Comparison of ENCODE assay signal across 15 cellular contexts in the genomic region with DNA sequence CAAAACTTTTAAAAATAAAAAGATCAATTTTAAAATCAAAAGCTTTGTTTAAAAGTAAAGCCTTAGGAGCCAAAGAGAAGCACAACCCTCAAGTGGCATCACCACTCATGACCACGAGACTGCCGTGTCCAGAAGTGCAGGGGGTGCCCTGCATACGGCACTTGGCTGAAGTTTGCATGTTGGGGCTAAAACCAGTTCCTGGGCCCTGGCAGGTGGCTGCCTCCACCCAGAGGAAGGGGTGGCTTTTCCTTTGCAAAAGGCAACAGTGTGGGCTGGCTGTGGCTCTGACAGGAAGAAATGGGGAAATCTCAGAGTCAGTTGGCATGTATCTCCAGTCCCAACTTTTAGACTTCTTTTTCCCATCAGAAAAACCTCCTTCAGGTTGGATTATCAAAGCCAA. TPM values are rescaled to one million over a fixed set of nuclear protein-coding genes. Genes with fewer than 3 reads are reported as not detected.
DNase-seq lines count a peak whose midpoint lies in the region; ATAC-seq and TF ChIP-seq lines count a peak whose summit lies in the region.
"Had no signal": no experiment of that assay in that cellular context is flagged by ENCODE, and none has a peak within 500 bp of the region (broad histone marks: within the 10 kb centered on the region; RNA-seq: fewer than 3 reads in every experiment).

No MANE protein-coding gene starts in this region.

- TF ChIP-seq POLR2A in esophagus squamous epithelium (IDR thresholded peaks at IDR 0.05) (no peak), transverse colon (IDR thresholded peaks at IDR 0.05) (no peak)

- H3K4me3 Mint-ChIP-seq in T-helper 17 cell (peak overlapping the region; percentile 91), mesothelial cell of epicardium (no peak overlapping the region)
- H3K4me3 Mint-ChIP-seq: brain had no signal

- H3K27ac Mint-ChIP-seq in T-helper 17 cell (peak overlapping the region; percentile 99), mesothelial cell of epicardium (no peak overlapping the region)

- no peak for TF ChIP-seq EP300 in transverse colon (IDR thresholded peaks at IDR 0.05; ENCODE audit: low read depth)

- peaks cover 69% of the 10 kb centered on the region for H3K4me1 Mint-ChIP-seq in T-helper 17 cell
- H3K4me1 Mint-ChIP-seq in mesothelial cell of epicardium = no peaks in the 10 kb centered on the region

- H3K4me3 ChIP-seq in esophagus squamous epithelium = no peak overlapping the region
- H3K4me3 ChIP-seq in transverse colon = no peak overlapping the region
- H3K4me3 ChIP-seq: sigmoid colon, vagina had no signal

- H3K4me1 ChIP-seq in esophagus squamous epithelium = peaks cover 0 to 59% (median 7%) of the 10 kb centered on the region in 3 donors
- peaks cover 0 to 29% (median 4%) of the 10 kb centered on the region in 4 donors for H3K4me1 ChIP-seq in transverse colon
- H3K4me1 ChIP-seq: BE2C had no signal

- H3K9me3 Mint-ChIP-seq in mesothelial cell of epicardium = no peaks in the 10 kb centered on the region
- H3K9me3 Mint-ChIP-seq: brain had no signal

- TF ChIP-seq CTCF in esophagus squamous epithelium (IDR thresholded peaks at IDR 0.05) (no peak), transverse colon (IDR thresholded peaks at IDR 0.05) (no peak), mesothelial cell of epicardium (IDR thresholded peaks at IDR 0.05; ENCODE audit: unreplicated experiment) (no peak)

- peak overlapping the region in 3 of 4 donors; percentile 8 to 43 (median 29) for H3K27ac ChIP-seq in esophagus squamous epithelium
- H3K27ac ChIP-seq in transverse colon = peak overlapping the region; percentile 51 to 59 (median 55)
- H3K27ac ChIP-seq: epithelial cell of prostate had no signal

- H3K27me3 Mint-ChIP-seq in T-helper 17 cell (no peaks in the 10 kb centered on the region), mesothelial cell of epicardium (ENCODE audit: low read depth) (no peaks in the 10 kb centered on the region)
- H3K27me3 Mint-ChIP-seq: brain had no signal

- H3K27me3 ChIP-seq in esophagus squamous epithelium (no peaks in the 10 kb centered on the region), transverse colon (no peaks in the 10 kb centered on the region)
- H3K27me3 ChIP-seq: BE2C, sigmoid colon, vagina had no signal

- DNase-seq in cardiac septum (ENCODE audit: low spot score) (peak; percentile 84), Right ventricle myocardium inferior (ENCODE audit: missing footprints) (no peak), T-helper 17 cell (no peak), esophagus squamous epithelium (lab: John Stamatoyannopoulos, UW) (no peak), transverse colon (no peak), inferior parietal cortex (ENCODE audit: extremely low spot score) (no peak), mesothelial cell of epicardium (ENCODE audit: low spot score in 2 of 2, unreplicated experiment in 2 of 2) (no peak), activated gamma-delta T cell treated with Interleukin-2 at 50 U/mL for 16 hours (no peak)
- DNase-seq: BE2C, NCI-H1105, sigmoid colon had no signal

- ATAC-seq in Right ventricle myocardium inferior = no peak
- peak; percentile 17 for ATAC-seq in T-helper 17 cell
- ATAC-seq: SK-N-SH treated with all-trans-retinoic acid at 6 μM for 48 hours had no signal

- H3K36me3 Mint-ChIP-seq in T-helper 17 cell (ENCODE audit: low read depth) (peaks cover 11% of the 10 kb centered on the region), mesothelial cell of epicardium (peaks cover 23% of the 10 kb centered on the region)

- H3K9me3 ChIP-seq in T-helper 17 cell (ENCODE audit: control insufficient read depth, low read length, poor library complexity, severe bottlenecking) (no peaks in the 10 kb centered on the region), esophagus squamous epithelium (no peaks in the 10 kb centered on the region), transverse colon (no peaks in the 10 kb centered on the region)
- H3K9me3 ChIP-seq: BE2C, sigmoid colon, vagina had no signal

- in situ Hi-C loops in transverse colon (cut with MboI; ENCODE audit: low pct_ligation_motif_present in 1 of 4, low pct_unique_long_range_greater_than_20kb in 1 of 4, low sequenced_read_pairs in 3 of 4) = loop anchor here in 3 of 4 donors (25.0 kb wide), 2 partner anchors 130 to 355 kb away; a partner anchor contains a TSS

- H3K36me3 ChIP-seq in esophagus squamous epithelium (peaks cover 13 to 91% (median 14%) of the 10 kb centered on the region in 3 donors), transverse colon (peaks cover 0 to 30% (median 11%) of the 10 kb centered on the region in 4 donors)

- 28 to 56% methylated on average over 3 of the region's 3 CpGs for WGBS in esophagus squamous epithelium, 2 donors
- WGBS in transverse colon (ENCODE audit: low coverage in 1 of 2), 2 donors = 42% methylated on average over 3 of the region's 3 CpGs; no CpG with 5 or more reads in 1 of the 2 donors

- intact Hi-C loops in cardiac septum (cut with DNase I) (no loop called here), Right ventricle myocardium inferior (cut with DNase I) (no loop called here), esophagus squamous epithelium (cut with DNase I) (no loop called here), transverse colon (cut with DNase I; ENCODE audit: low total_unique reads) (no loop called here)

RNA-seq across cellular contexts. Expression of a gene that starts 15.2 kb away (rescaled TPM):
- 7.3 TPM for total RNA-seq in cardiac septum
- 6.5 TPM for total RNA-seq in Right ventricle myocardium inferior
- 10 to 100 TPM; 41.2 to 46.3 TPM for total RNA-seq in T-helper 17 cell
- 10 to 100 TPM; 16.0 to 41.1 (median 20.7) TPM for total RNA-seq in esophagus squamous epithelium
- 10 to 100 TPM; 25.6 to 37.8 (median 31.1) TPM for total RNA-seq in transverse colon
- 11.6 to 12.7 TPM (median 12.0 TPM) in 3 replicates for total RNA-seq in mesothelial cell of epicardium

RNA-seq across cellular contexts. Expression of a gene that starts 30.9 kb away (rescaled TPM):
- 0.48 TPM for total RNA-seq in cardiac septum
- total RNA-seq in Right ventricle myocardium inferior = 0.11 TPM
- 1 to 10 TPM; 1.3 to 9.0 TPM for total RNA-seq in T-helper 17 cell
- total RNA-seq in esophagus squamous epithelium = not detected
- not detected for total RNA-seq in transverse colon
- total RNA-seq in mesothelial cell of epicardium = not detected in 3 replicates
- total RNA-seq: sigmoid colon, vagina had no signal

RNA-seq across cellular contexts. Expression of a gene that starts 54.0 kb away (rescaled TPM):
- total RNA-seq in cardiac septum (not detected), Right ventricle myocardium inferior (not detected), T-helper 17 cell (under 1 TPM in 1 of 2 donors, not detected in 1; 0.08 TPM), esophagus squamous epithelium (10 to 100 TPM in 3 of 4 donors, 1 to 10 TPM in 1; 7.1 to 17.4 (median 12.4) TPM), transverse colon (not detected), mesothelial cell of epicardium (not detected in 3 replicates)
- total RNA-seq: sigmoid colon had no signal
